Comparison of ENCODE assay signal across 8 cellular contexts in genomic region chr1:171841931-171842723, GRCh38. TPM values are rescaled to one million over a fixed set of nuclear protein-coding genes. Genes with fewer than 3 reads are reported as not detected.
DNase-seq lines count a peak whose midpoint lies in the region; ATAC-seq and TF ChIP-seq lines count a peak whose summit lies in the region.

No MANE protein-coding gene starts in this region.

- no peaks in the 10 kb centered on the region for H3K27me3 ChIP-seq in thoracic aorta (replicated peaks; ENCODE audit: insufficient read depth)

- no peaks in the 10 kb centered on the region for H3K9me3 ChIP-seq in thoracic aorta

- DNase-seq in AG04449 (ENCODE audit: low read depth, low spot score) (no peak), GM13977 (ENCODE audit: low spot score) (peak; percentile 35), midbrain (lab: John Stamatoyannopoulos, UW) (peak; percentile 41), thoracic aorta (ENCODE audit: low spot score) (no peak)
- DNase-seq in T-helper 2 cell treated with Interferon-gamma antibody and Interleukin-4, amounts not matched to agents 5 μg/mL and 100 μg/mL, for 36 hours (ENCODE audit: low spot score): no peak
- DNase-seq in effector memory CD8-positive, alpha-beta T cell: peak; percentile 2 to 21 (median 2)

- in situ Hi-C loops in GM13977 (cut with MboI; ENCODE audit: low pct_unique_long_range_greater_than_20kb, low sequenced_read_pairs, unreplicated experiment): no loop called here

- peak overlapping the region; percentile 88 for H3K4me3 Mint-ChIP-seq in T-helper 2 cell treated with Interferon-gamma antibody and Interleukin-4, amounts not matched to agents 5 μg/mL and 100 μg/mL, for 36 hours
- H3K4me3 Mint-ChIP-seq in effector memory CD8-positive, alpha-beta T cell: peak overlapping the region; percentile 83 to 89

- POLR2A ChIA-PET in AG04449 (lab: Yijun Ruan, JAX): interaction anchor here (0.5 to 1.0 kb wide), 2 partner anchors 12 to 102 kb away, joined by 3 to 5 read pairs; no protein-coding TSS in a partner anchor

- no peaks in the 10 kb centered on the region for H3K9me3 Mint-ChIP-seq in T-helper 2 cell treated with Interferon-gamma antibody and Interleukin-4, amounts not matched to agents 5 μg/mL and 100 μg/mL, for 36 hours
- H3K9me3 Mint-ChIP-seq in effector memory CD8-positive, alpha-beta T cell: no peaks in the 10 kb centered on the region

- no peaks in the 10 kb centered on the region for H3K36me3 Mint-ChIP-seq in T-helper 2 cell treated with Interferon-gamma antibody and Interleukin-4, amounts not matched to agents 5 μg/mL and 100 μg/mL, for 36 hours (ENCODE audit: low read depth)
- H3K36me3 Mint-ChIP-seq in effector memory CD8-positive, alpha-beta T cell (ENCODE audit: insufficient read depth): peaks cover 7% of the 10 kb centered on the region

- ATAC-seq in effector memory CD8-positive, alpha-beta T cell (replicated peaks): peak; percentile 4
- no peak for ATAC-seq in thoracic aorta (ENCODE audit: insufficient number of reproducible peaks, low FRiP score, low read depth)
- ATAC-seq in HG03469 (IDR thresholded peaks at IDR 0.05; ENCODE audit: unreplicated experiment): no peak
- ATAC-seq in GM21786 (IDR thresholded peaks at IDR 0.05; ENCODE audit: unreplicated experiment): no peak

- H3K27ac ChIP-seq in thoracic aorta: no peak overlapping the region

- H3K4me1 ChIP-seq in thoracic aorta (ENCODE audit: control insufficient read depth in 1 of 2, low read depth in 2 of 2): peaks cover 0 to 11% of the 10 kb centered on the region in 2 donors

- peak overlapping the region; percentile 75 for H3K4me3 ChIP-seq in AG04449 (ENCODE audit: low read depth, low read length)
- H3K4me3 ChIP-seq in thoracic aorta: peak overlapping the region; percentile 81

- H3K36me3 ChIP-seq in thoracic aorta: no peaks in the 10 kb centered on the region

- peaks cover 15% of the 10 kb centered on the region for H3K4me1 Mint-ChIP-seq in T-helper 2 cell treated with Interferon-gamma antibody and Interleukin-4, amounts not matched to agents 5 μg/mL and 100 μg/mL, for 36 hours (ENCODE audit: low read depth)
- H3K4me1 Mint-ChIP-seq in effector memory CD8-positive, alpha-beta T cell (ENCODE audit: low read depth in 2 of 2): peaks cover 12 to 17% of the 10 kb centered on the region in 2 donors

- CTCF ChIA-PET in AG04449 (lab: Yijun Ruan, JAX): interaction anchor here (1.1 to 1.3 kb wide), 2 partner anchors 16 to 40 kb away, joined by 3 to 4 read pairs; no protein-coding TSS in a partner anchor

- H3K27ac Mint-ChIP-seq in T-helper 2 cell treated with Interferon-gamma antibody and Interleukin-4, amounts not matched to agents 5 μg/mL and 100 μg/mL, for 36 hours: peak overlapping the region; percentile 56
- H3K27ac Mint-ChIP-seq in effector memory CD8-positive, alpha-beta T cell: peak overlapping the region; percentile 41 to 74

- H3K27me3 Mint-ChIP-seq in T-helper 2 cell treated with Interferon-gamma antibody and Interleukin-4, amounts not matched to agents 5 μg/mL and 100 μg/mL, for 36 hours (ENCODE audit: low read depth): peaks cover 41% of the 10 kb centered on the region
- peaks cover 21 to 25% of the 10 kb centered on the region in 2 donors for H3K27me3 Mint-ChIP-seq in effector memory CD8-positive, alpha-beta T cell

- TF ChIP-seq CTCF in AG04449 (IDR thresholded peaks at IDR 0.05; ENCODE audit: insufficient read depth, low read length, missing control alignments) (no peak), GM13977 (IDR thresholded peaks at IDR 0.05; ENCODE audit: extremely low read depth, insufficient read depth, missing control alignments) (no peak), thoracic aorta (IDR thresholded peaks at IDR 0.05) (no peak)

RNA-seq across cellular contexts. Expression of gene DNM3, which starts 0.8 kb away (rescaled TPM):
- 1 to 10 TPM; 5.8 to 7.5 TPM for total RNA-seq in thoracic aorta

Comparison
In these comparisons a context has a peak if more than half of its experiments do, and no peak if none do; other contexts are left out.
1. DNase-seq: peak in GM13977 (single experiment), effector memory CD8-positive, alpha-beta T cell (3 of 3) and midbrain (single experiment); none in AG04449 (single experiment), T-helper 2 cell treated with Interferon-gamma antibody and Interleukin-4, amounts not matched to agents 5 μg/mL and 100 μg/mL, for 36 hours (single experiment) and thoracic aorta (single experiment).